ENCODE assay signal across 8 cellular contexts in the genomic region with DNA sequence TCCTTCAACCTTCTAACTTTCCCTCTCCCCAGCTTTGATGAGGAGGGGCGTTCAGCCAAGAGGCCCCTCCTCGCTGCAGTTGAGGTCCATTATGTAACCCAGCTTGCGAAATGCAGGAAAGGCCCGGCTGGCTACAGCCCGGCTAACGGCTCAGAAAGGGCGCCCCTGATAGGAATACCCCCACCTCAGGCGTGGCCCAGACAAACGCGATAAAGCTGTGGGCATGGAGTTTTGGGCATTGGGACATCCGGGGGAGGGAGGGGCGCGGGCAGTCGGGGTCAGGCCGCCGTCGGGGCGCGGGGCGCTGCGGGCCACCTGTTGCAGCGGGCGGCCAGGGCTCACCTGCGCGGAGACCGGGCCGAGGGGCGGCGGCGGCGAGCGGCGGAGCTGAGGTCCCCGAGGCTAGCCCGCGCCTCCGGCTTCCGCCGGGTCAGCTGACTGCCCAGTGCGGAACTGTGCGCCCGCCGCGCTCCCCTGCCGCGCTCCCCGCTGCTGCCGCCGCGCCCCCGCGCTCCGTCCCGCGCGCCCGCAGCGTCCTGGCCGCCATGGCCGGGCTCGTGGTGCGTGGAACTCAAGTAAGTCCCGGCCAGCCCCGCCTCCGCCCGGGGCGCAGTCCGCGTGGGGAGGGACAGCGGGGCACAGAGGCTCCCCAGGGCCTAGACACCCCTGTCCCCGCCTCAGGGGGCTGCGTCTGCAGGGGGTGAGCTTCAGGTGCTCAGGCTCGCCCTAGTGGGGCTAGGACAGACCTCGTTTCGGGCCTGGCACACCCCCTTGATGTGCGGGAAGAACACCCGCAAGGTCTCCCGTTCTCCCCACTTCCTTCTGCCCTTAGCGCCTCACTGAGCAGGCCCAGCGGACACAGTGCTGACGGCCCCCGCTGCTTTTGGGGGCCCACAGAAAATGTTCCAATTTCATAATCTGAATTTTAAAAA. TPM values are rescaled to one million over a fixed set of nuclear protein-coding genes. Genes with fewer than 3 reads are reported as not detected.
DNase-seq lines count a peak whose midpoint lies in the region; ATAC-seq, FAIRE-seq and TF ChIP-seq lines count a peak whose summit lies in the region.

TSS of gene LRMDA (plus strand) at position 445 of the 932 bp plus-strand sequence.

- DNase-seq in CD14-positive monocyte (ENCODE audit: low spot score) (peak; percentile 59), brain microvascular endothelial cell (no peak), kidney epithelial cell (ENCODE audit: low read depth) (no peak), NCI-H2171 treated with DMSO at 0.1 percent for 48 hours (lab: John Stamatoyannopoulos, UW) (no peak), GM12891 (ENCODE audit: insufficient read length, low spot score) (no peak)
- DNase-seq in stimulated activated naive B cell treated with anti-CD40 and anti-IgM and Interleukin-4, amounts not matched to agents 10 μg/mL and 1 μg/mL and 100 μg/mL, for 72 hours = no peak
- DNase-seq in effector memory CD4-positive, alpha-beta T cell = no peak

- H3K27ac Mint-ChIP-seq in CD14-positive monocyte = peak within 1 kb of the TSS; percentile 89 to 96 (median 93)
- H3K27ac Mint-ChIP-seq in stimulated activated naive B cell treated with anti-CD40 and anti-IgM and Interleukin-4, amounts not matched to agents 10 μg/mL and 1 μg/mL and 100 μg/mL, for 72 hours = no peak within 1 kb of the TSS

- intact Hi-C loops in CD14-positive monocyte (cut with micrococcal nuclease) = no loop called here

- peaks cover 81% of the 10 kb centered on the region for H3K4me1 Mint-ChIP-seq in CD14-positive monocyte
- peaks cover 10 to 12% of the 10 kb centered on the region in 2 donors for H3K4me1 Mint-ChIP-seq in stimulated activated naive B cell treated with anti-CD40 and anti-IgM and Interleukin-4, amounts not matched to agents 10 μg/mL and 1 μg/mL and 100 μg/mL, for 72 hours

- in situ Hi-C loops in brain microvascular endothelial cell (cut with HindIII; ENCODE audit: low pct_ligation_motif_present, low sequenced_read_pairs) = no loop called here

- peaks cover 1 to 5% of the 10 kb centered on the region in 2 donors for H3K36me3 Mint-ChIP-seq in CD14-positive monocyte
- no peaks in the 10 kb centered on the region for H3K36me3 Mint-ChIP-seq in stimulated activated naive B cell treated with anti-CD40 and anti-IgM and Interleukin-4, amounts not matched to agents 10 μg/mL and 1 μg/mL and 100 μg/mL, for 72 hours

- H3K4me3 Mint-ChIP-seq in CD14-positive monocyte = peak within 1 kb of the TSS; percentile 88 to 95
- H3K4me3 Mint-ChIP-seq in stimulated activated naive B cell treated with anti-CD40 and anti-IgM and Interleukin-4, amounts not matched to agents 10 μg/mL and 1 μg/mL and 100 μg/mL, for 72 hours = peak within 1 kb of the TSS; percentile 60 to 75

- no peak for TF ChIP-seq CTCF in CD14-positive monocyte (IDR thresholded peaks at IDR 0.05)
- TF ChIP-seq CTCF in brain microvascular endothelial cell (IDR thresholded peaks at IDR 0.05; ENCODE audit: low read depth, low read length, missing control alignments) = no peak
- no peak for TF ChIP-seq CTCF in kidney epithelial cell (IDR thresholded peaks at IDR 0.05; ENCODE audit: insufficient read depth, low read length, poor library complexity, severe bottlenecking)

- H3K9me3 ChIP-seq in effector memory CD4-positive, alpha-beta T cell (ENCODE audit: control insufficient read depth, low read length) = no peaks in the 10 kb centered on the region

- no peaks in the 10 kb centered on the region for H3K27me3 Mint-ChIP-seq in CD14-positive monocyte (ENCODE audit: low read depth in 3 of 3)
- peaks cover 61 to 69% of the 10 kb centered on the region in 2 donors for H3K27me3 Mint-ChIP-seq in stimulated activated naive B cell treated with anti-CD40 and anti-IgM and Interleukin-4, amounts not matched to agents 10 μg/mL and 1 μg/mL and 100 μg/mL, for 72 hours

- peak within 1 kb of the TSS; percentile 56 for H3K4me3 ChIP-seq in brain microvascular endothelial cell (ENCODE audit: low read depth, low read length)
- H3K4me3 ChIP-seq in kidney epithelial cell (ENCODE audit: low read depth, low read length) = peak within 1 kb of the TSS; percentile 31
- H3K4me3 ChIP-seq in effector memory CD4-positive, alpha-beta T cell (ENCODE audit: insufficient read depth, low read depth, low read length, poor library complexity, severe bottlenecking) = no peak within 1 kb of the TSS

- FAIRE-seq in GM12891 (lab: Jason Lieb, UNC) = no peak

- H3K36me3 ChIP-seq in brain microvascular endothelial cell (replicated peaks) (no peaks in the 10 kb centered on the region), kidney epithelial cell (ENCODE audit: control insufficient read depth, insufficient read depth, low read length) (no peaks in the 10 kb centered on the region)
- no peaks in the 10 kb centered on the region for H3K36me3 ChIP-seq in effector memory CD4-positive, alpha-beta T cell (ENCODE audit: control insufficient read depth, insufficient read depth, low read length)

- H3K27me3 ChIP-seq in brain microvascular endothelial cell (replicated peaks) (peaks cover 22% of the 10 kb centered on the region), kidney epithelial cell (ENCODE audit: control insufficient read depth, insufficient read depth, low read length) (no peaks in the 10 kb centered on the region)
- H3K27me3 ChIP-seq in effector memory CD4-positive, alpha-beta T cell (replicated peaks; ENCODE audit: control insufficient read depth, insufficient read depth, low read length, poor library complexity, severe bottlenecking) = peaks cover 10% of the 10 kb centered on the region

- no peak for TF ChIP-seq POLR2A in GM12891 (IDR thresholded peaks at IDR 0.05; ENCODE audit: low read depth, low read length)

- H3K27ac ChIP-seq in brain microvascular endothelial cell = no peak within 1 kb of the TSS
- H3K27ac ChIP-seq in effector memory CD4-positive, alpha-beta T cell (ENCODE audit: insufficient read depth, low read length, poor library complexity, severe bottlenecking) = no peak within 1 kb of the TSS

- peak; percentile 51 for ATAC-seq in HG03432 (IDR thresholded peaks at IDR 0.05; ENCODE audit: unreplicated experiment)
- peak; percentile 51 to 64 for ATAC-seq in stimulated activated naive B cell treated with anti-CD40 and anti-IgM and Interleukin-4, amounts not matched to agents 10 μg/mL and 1 μg/mL and 100 μg/mL, for 72 hours (replicated peaks)

- H3K9me3 Mint-ChIP-seq in CD14-positive monocyte = no peaks in the 10 kb centered on the region
- H3K9me3 Mint-ChIP-seq in stimulated activated naive B cell treated with anti-CD40 and anti-IgM and Interleukin-4, amounts not matched to agents 10 μg/mL and 1 μg/mL and 100 μg/mL, for 72 hours = no peaks in the 10 kb centered on the region

- H3K4me1 ChIP-seq in effector memory CD4-positive, alpha-beta T cell (ENCODE audit: control insufficient read depth, insufficient read depth, low read length, poor library complexity, severe bottlenecking) = no peaks in the 10 kb centered on the region

TF ChIP-seq in GM12891, 5 proteins besides CTCF, POLR2A, EP300 and RAD21:
- TF ChIP-seq POLR2AphosphoS5 (IDR thresholded peaks at IDR 0.05; ENCODE audit: low read depth, low read length) (no peak), SPI1 (IDR thresholded peaks at IDR 0.05; ENCODE audit: low read depth, low read length) (no peak), TAF1 (IDR thresholded peaks at IDR 0.05; ENCODE audit: low read depth, low read length) (no peak), POU2F2 (IDR thresholded peaks at IDR 0.05; ENCODE audit: low read depth, low read length) (no peak), PAX5 (IDR thresholded peaks at IDR 0.05; ENCODE audit: insufficient read depth, low read length, severe bottlenecking) (no peak)
TF ChIP-seq in GM12891: peak in this region for 0.

RNA-seq across cellular contexts. Expression of gene LRMDA, which starts in this region (rescaled TPM):
- 10 to 100 TPM; 56.4 to 59.6 TPM for polyA plus RNA-seq in CD14-positive monocyte
- total RNA-seq in kidney epithelial cell = 18.7 and 24.3 TPM in 2 replicates
- polyA plus RNA-seq in GM12891 (2012; ENCODE audit: low read depth, missing spikeins) = not detected
